8 cellular contexts compared by ENCODE assay signal in genomic region chr2:167294775-167295140, GRCh38. TPM values are rescaled to one million over a fixed set of nuclear protein-coding genes. Genes with fewer than 3 reads are reported as not detected.
DNase-seq lines count a peak whose midpoint lies in the region; ATAC-seq and TF ChIP-seq lines count a peak whose summit lies in the region.

No MANE protein-coding gene starts in this region.

- intact Hi-C loops in activated CD4-positive, alpha-beta T cell treated with anti-CD3 and anti-CD28 coated beads for 36 hours (cut with DNase I, micrococcal nuclease): loop anchor here in 1 of 2 experiments (5.0 to 10.0 kb wide), 2 partner anchors 820 to 1342 kb away; partner anchors contain the start of gene TTC21B

- POLR2A ChIA-PET in activated CD4-positive, alpha-beta T cell treated with anti-CD3 and anti-CD28 coated beads for 36 hours (lab: Charles Lee): no interaction called here
- POLR2A ChIA-PET in activated naive CD8-positive, alpha-beta T cell treated with anti-CD3 and anti-CD28 coated beads, Interleukin-2, amount 10 ng/mL, durations not matched to agents 7 days and 5 days (lab: Charles Lee): no interaction called here

- H3K36me3 ChIP-seq in iPS-18a (ENCODE audit: control insufficient read depth, low read depth, low read length) (no peaks in the 10 kb centered on the region), suprapubic skin (no peaks in the 10 kb centered on the region)

- peak overlapping the region; percentile 36 for H3K9ac ChIP-seq in iPS-18a (ENCODE audit: low read length)

- no peak overlapping the region for H3K27ac Mint-ChIP-seq in activated CD4-positive, alpha-beta T cell treated with anti-CD3 and anti-CD28 coated beads for 36 hours
- H3K27ac Mint-ChIP-seq in activated naive CD8-positive, alpha-beta T cell treated with anti-CD3 and anti-CD28 coated beads, Interleukin-2, amount 10 ng/mL, durations not matched to agents 7 days and 5 days: no peak overlapping the region

- H3K36me3 Mint-ChIP-seq in activated CD4-positive, alpha-beta T cell treated with anti-CD3 and anti-CD28 coated beads for 36 hours (ENCODE audit: low read depth): no peaks in the 10 kb centered on the region
- no peaks in the 10 kb centered on the region for H3K36me3 Mint-ChIP-seq in activated naive CD8-positive, alpha-beta T cell treated with anti-CD3 and anti-CD28 coated beads, Interleukin-2, amount 10 ng/mL, durations not matched to agents 7 days and 5 days

- peak overlapping the region; percentile 86 for H3K4me3 ChIP-seq in iPS-18a (ENCODE audit: low read length)
- H3K4me3 ChIP-seq in suprapubic skin: peak overlapping the region; percentile 69

- H3K9me3 Mint-ChIP-seq in activated CD4-positive, alpha-beta T cell treated with anti-CD3 and anti-CD28 coated beads for 36 hours (ENCODE audit: low read depth): no peaks in the 10 kb centered on the region
- no peaks in the 10 kb centered on the region for H3K9me3 Mint-ChIP-seq in activated naive CD8-positive, alpha-beta T cell treated with anti-CD3 and anti-CD28 coated beads, Interleukin-2, amount 10 ng/mL, durations not matched to agents 7 days and 5 days

- H3K9me3 ChIP-seq in iPS-18a (ENCODE audit: control insufficient read depth, low read depth, low read length) (no peaks in the 10 kb centered on the region), suprapubic skin (no peaks in the 10 kb centered on the region)

- no peak for ATAC-seq in activated CD4-positive, alpha-beta T cell treated with anti-CD3 and anti-CD28 coated beads for 36 hours
- no peak for ATAC-seq in activated naive CD8-positive, alpha-beta T cell treated with anti-CD3 and anti-CD28 coated beads, Interleukin-2, amount 10 ng/mL, durations not matched to agents 7 days and 5 days (ENCODE audit: low read depth)

- H3K4me1 ChIP-seq in iPS-18a (ENCODE audit: control insufficient read depth, low read depth, low read length) (peaks cover 32% of the 10 kb centered on the region), suprapubic skin (peaks cover 27% of the 10 kb centered on the region)

- H3K27me3 ChIP-seq in iPS-18a (ENCODE audit: control insufficient read depth, insufficient read depth, low read length) (peaks cover 19% of the 10 kb centered on the region), suprapubic skin (peaks cover 34% of the 10 kb centered on the region)

- 10% methylated on average over 6 of the region's 6 CpGs for WGBS in suprapubic skin

- DNase-seq in activated CD4-positive, alpha-beta T cell treated with anti-CD3 and anti-CD28 coated beads for 36 hours: no peak
- no peak for DNase-seq in activated CD4-positive, alpha-beta T cell treated with anti-CD3 and anti-CD28 coated beads, Interleukin-2, amount 50 U/mL, for 48 hours
- DNase-seq in activated naive CD8-positive, alpha-beta T cell treated with anti-CD3 and anti-CD28 coated beads, Interleukin-2, amount 10 ng/mL, durations not matched to agents 7 days and 5 days: no peak
- DNase-seq in suprapubic skin (ENCODE audit: low spot score in 2 of 2): no peak
- no peak for DNase-seq in H4 (ENCODE audit: low spot score)
- DNase-seq in EL: no peak
- DNase-seq in C1 segment of cervical spinal cord (lab: John Stamatoyannopoulos, UW): no peak

- CTCF ChIA-PET in activated CD4-positive, alpha-beta T cell treated with anti-CD3 and anti-CD28 coated beads for 36 hours (lab: Charles Lee): interaction anchor here (1.1 kb wide), 1 partner anchor 10 kb away, joined by 3 read pairs; no protein-coding TSS in a partner anchor

- TF ChIP-seq EP300 in suprapubic skin (IDR thresholded peaks at IDR 0.05): no peak

- H3K27me3 Mint-ChIP-seq in activated CD4-positive, alpha-beta T cell treated with anti-CD3 and anti-CD28 coated beads for 36 hours: peaks cover 35% of the 10 kb centered on the region
- peaks cover 46% of the 10 kb centered on the region for H3K27me3 Mint-ChIP-seq in activated naive CD8-positive, alpha-beta T cell treated with anti-CD3 and anti-CD28 coated beads, Interleukin-2, amount 10 ng/mL, durations not matched to agents 7 days and 5 days

- peaks cover 13% of the 10 kb centered on the region for H3K4me1 Mint-ChIP-seq in activated CD4-positive, alpha-beta T cell treated with anti-CD3 and anti-CD28 coated beads for 36 hours
- H3K4me1 Mint-ChIP-seq in activated naive CD8-positive, alpha-beta T cell treated with anti-CD3 and anti-CD28 coated beads, Interleukin-2, amount 10 ng/mL, durations not matched to agents 7 days and 5 days: peaks cover 11% of the 10 kb centered on the region

- TF ChIP-seq CTCF in suprapubic skin (IDR thresholded peaks at IDR 0.05): no peak

- H3K4me3 Mint-ChIP-seq in activated CD4-positive, alpha-beta T cell treated with anti-CD3 and anti-CD28 coated beads for 36 hours: peak overlapping the region; percentile 42
- peak overlapping the region; percentile 72 for H3K4me3 Mint-ChIP-seq in activated naive CD8-positive, alpha-beta T cell treated with anti-CD3 and anti-CD28 coated beads, Interleukin-2, amount 10 ng/mL, durations not matched to agents 7 days and 5 days

- no peak for TF ChIP-seq POLR2A in suprapubic skin (IDR thresholded peaks at IDR 0.05)

- no peak overlapping the region for H3K27ac ChIP-seq in iPS-18a (ENCODE audit: low read length)
- no peak overlapping the region for H3K27ac ChIP-seq in suprapubic skin

RNA-seq across cellular contexts. Expression of gene B3GALT1, which starts 2.0 kb away (rescaled TPM):
- under 1 TPM in 1 of 2 experiments, not detected in 1; 0.07 TPM for total RNA-seq in activated CD4-positive, alpha-beta T cell treated with anti-CD3 and anti-CD28 coated beads for 36 hours
- total RNA-seq in activated naive CD8-positive, alpha-beta T cell treated with anti-CD3 and anti-CD28 coated beads, Interleukin-2, amount 10 ng/mL, durations not matched to agents 7 days and 5 days: not detected
- under 1 TPM in 3 of 4 donors, not detected in 1; 0.08 to 0.45 (median 0.24) TPM for total RNA-seq in suprapubic skin
- 0.04 and 0.14 TPM in 2 replicates for total RNA-seq in H4 (2014; rRNA removed; shearing (Covaris generic))
